In the genomic region with DNA sequence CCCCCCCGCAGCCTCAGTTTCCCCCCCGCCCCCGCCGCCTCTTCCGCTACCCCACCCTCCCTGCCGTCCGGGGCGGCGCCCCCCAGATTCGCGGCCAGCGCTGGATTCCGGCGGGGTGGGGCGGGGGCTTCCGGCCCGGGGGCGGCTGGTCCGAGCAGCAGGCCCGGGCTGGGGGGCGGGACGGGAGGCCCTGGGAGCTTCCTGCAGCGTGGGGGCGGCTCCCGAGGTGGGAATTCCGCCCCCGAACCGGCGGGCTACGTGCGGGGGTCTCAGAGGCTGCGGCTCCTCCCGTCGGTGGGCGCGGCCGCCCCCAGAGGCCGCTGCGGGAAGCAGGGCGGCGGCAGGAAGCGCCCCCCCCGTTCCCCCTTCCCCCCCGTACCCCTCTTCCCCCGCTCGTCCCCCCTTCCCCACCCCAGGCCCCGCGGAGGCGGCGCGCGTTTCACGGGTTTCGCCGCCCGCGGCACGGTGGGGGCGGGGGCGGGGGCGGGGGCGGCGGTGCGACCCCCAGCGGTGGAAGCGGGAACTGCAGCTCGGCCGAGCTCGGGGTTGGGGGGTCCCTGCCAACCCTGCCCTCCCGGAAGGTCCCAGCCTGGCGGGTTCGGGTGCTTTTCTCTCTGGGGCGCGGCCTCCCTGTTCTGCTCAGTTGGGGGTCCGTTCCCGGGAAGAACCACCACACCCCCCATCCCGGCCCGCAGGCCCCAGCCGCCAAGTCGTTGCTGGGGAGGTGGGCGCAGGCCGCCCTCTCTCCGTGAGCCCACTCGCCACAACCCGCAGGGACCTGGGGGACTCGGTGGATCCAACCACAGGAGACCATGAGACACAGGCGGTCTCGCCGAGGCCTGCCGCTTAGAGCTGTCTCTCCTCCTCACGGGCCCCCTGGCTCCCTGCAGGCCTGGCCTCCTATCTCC, we compare ENCODE assay signal across 8 cellular contexts.
A peak's percentile ranks its signal among the peaks of the same experiment; 100 is the strongest.
DNase-seq lines count a peak whose midpoint lies in the region; ATAC-seq and TF ChIP-seq lines count a peak whose summit lies in the region.

No MANE protein-coding gene starts in this region.

- ATAC-seq in activated naive CD4-positive, alpha-beta T cell treated with anti-CD3 and anti-CD28 coated beads, Interleukin-2, amount 50 U/mL, for 72 hours = peak; percentile 17 to 39
- ATAC-seq in GM19452 (IDR thresholded peaks at IDR 0.05; ENCODE audit: unreplicated experiment) = no peak
- no peak for ATAC-seq in GM19397 (IDR thresholded peaks at IDR 0.05; ENCODE audit: unreplicated experiment)

- peak overlapping the region in 1 of 3 donors; percentile 33 for H3K9ac ChIP-seq in skeletal muscle tissue (ENCODE audit: low read depth in 1 of 3, low read length in 3 of 3)

- H3K9me3 ChIP-seq in SJSA1 (replicated peaks) (no peaks in the 10 kb centered on the region), left ventricle myocardium inferior (replicated peaks) (no peaks in the 10 kb centered on the region), skeletal muscle tissue (ENCODE audit: control insufficient read depth in 3 of 3, low read length in 3 of 3) (no peaks in the 10 kb centered on the region)

- peak; percentile 50 for DNase-seq in NCI-H748 (lab: John Stamatoyannopoulos, UW; ENCODE audit: unreplicated experiment)
- no peak for DNase-seq in NCI-H748 treated with DMSO at 0.1 percent for 48 hours (lab: John Stamatoyannopoulos, UW)
- peak; percentile 26 to 89 for DNase-seq in SJSA1 (ENCODE audit: low read depth in 1 of 2, low spot score in 2 of 2)
- peak in 1 of 2 donors; percentile 68 for DNase-seq in activated naive CD4-positive, alpha-beta T cell treated with anti-CD3 and anti-CD28 coated beads, Interleukin-2, amount 50 U/mL, for 72 hours (ENCODE audit: low spot score in 2 of 2)
- peak; percentile 75 for DNase-seq in left ventricle myocardium inferior

- peaks cover 10% of the 10 kb centered on the region for H3K36me3 ChIP-seq in SJSA1
- no peaks in the 10 kb centered on the region for H3K36me3 ChIP-seq in left ventricle myocardium inferior
- H3K36me3 ChIP-seq in skeletal muscle tissue (ENCODE audit: control insufficient read depth in 3 of 3, insufficient read depth in 3 of 3, low read length in 3 of 3) = no peaks in the 10 kb centered on the region

- TF ChIP-seq CTCF in left ventricle myocardium inferior (IDR thresholded peaks at IDR 0.05; ENCODE audit: borderline replicate concordance) = peak; percentile 96

- H3K27ac ChIP-seq in SJSA1 = peak overlapping the region; percentile 91
- peak overlapping the region; percentile 92 for H3K27ac ChIP-seq in left ventricle myocardium inferior (replicated peaks)
- peak overlapping the region; percentile 71 for H3K27ac ChIP-seq in skeletal muscle tissue (ENCODE audit: low read depth, low read length)

- no peaks in the 10 kb centered on the region for H3K27me3 ChIP-seq in SJSA1 (replicated peaks)
- no peaks in the 10 kb centered on the region for H3K27me3 ChIP-seq in left ventricle myocardium inferior (ENCODE audit: low read depth)
- H3K27me3 ChIP-seq in skeletal muscle tissue (ENCODE audit: control insufficient read depth in 3 of 3, insufficient read depth in 3 of 3, low read length in 3 of 3) = peaks cover 2 to 20% (median 16%) of the 10 kb centered on the region in 3 donors

- no peaks in the 10 kb centered on the region for H3K36me3 Mint-ChIP-seq in activated naive CD4-positive, alpha-beta T cell treated with anti-CD3 and anti-CD28 coated beads, Interleukin-2, amount 50 U/mL, for 72 hours

- H3K4me3 ChIP-seq in SJSA1 (peak overlapping the region; percentile 56), left ventricle myocardium inferior (peak overlapping the region; percentile 84), skeletal muscle tissue (ENCODE audit: low read length in 3 of 3) (no peak overlapping the region)

- no peaks in the 10 kb centered on the region for H3K9me3 Mint-ChIP-seq in activated naive CD4-positive, alpha-beta T cell treated with anti-CD3 and anti-CD28 coated beads, Interleukin-2, amount 50 U/mL, for 72 hours

- intact Hi-C loops in left ventricle myocardium inferior (cut with micrococcal nuclease) = no loop called here

- peaks cover 39% of the 10 kb centered on the region for H3K4me1 ChIP-seq in SJSA1 (replicated peaks)
- H3K4me1 ChIP-seq in left ventricle myocardium inferior = peaks cover 89% of the 10 kb centered on the region
- H3K4me1 ChIP-seq in skeletal muscle tissue (ENCODE audit: control insufficient read depth in 3 of 3, insufficient read depth in 3 of 3, low read length in 3 of 3) = peaks cover 55 to 62% (median 57%) of the 10 kb centered on the region in 3 donors

- H3K27ac Mint-ChIP-seq in activated naive CD4-positive, alpha-beta T cell treated with anti-CD3 and anti-CD28 coated beads, Interleukin-2, amount 50 U/mL, for 72 hours = no peak overlapping the region

Comparison
In these comparisons a context has a peak if more than half of its experiments do, and no peak if none do; other contexts are left out.
1. H3K4me3 ChIP-seq: peak in SJSA1 (single experiment) and left ventricle myocardium inferior (single experiment); none in skeletal muscle tissue (0 of 3).
2. ATAC-seq: peak in activated naive CD4-positive, alpha-beta T cell treated with anti-CD3 and anti-CD28 coated beads, Interleukin-2, amount 50 U/mL, for 72 hours (2 of 2); none in GM19452 (single experiment) and GM19397 (single experiment).
3. Peak in every context shown above with its lines, with median percentiles within 50 percentile points of each other: H3K27ac ChIP-seq.